Comparison of ENCODE assay signal across 29 cellular contexts in genomic region chr10:62196528-62196927, GRCh38.
"Had no signal": no experiment of that assay in that cellular context is flagged by ENCODE, and none has a peak within 500 bp of the region (broad histone marks: within the 10 kb centered on the region; RNA-seq: fewer than 3 reads in every experiment).

No MANE protein-coding gene starts in this region.

- H3K27ac Mint-ChIP-seq: activated B cell treated with CpG ODN at 0.5 μM for 24 hours; activated CD8-positive, alpha-beta T cell treated with anti-CD3 and anti-CD28 coated beads for 36 hours; activated naive CD8-positive, alpha-beta T cell treated with anti-CD3 and anti-CD28 coated beads, Interleukin-2, amount 10 ng/mL, durations not matched to agents 7 days and 5 days; activated T-helper 2 cell treated with anti-CD3 and anti-CD28 coated beads, Interferon-gamma antibody, Interleukin-2, Interleukin-4, amounts not matched to agents 10 μg/mL and 5 μg/mL and 100 μg/mL, durations not matched to agents 14 hours and 24 hours and 36 hours; nephron; progenitor cell of endocrine pancreas; stimulated activated effector memory CD8-positive, alpha-beta T cell treated with anti-CD3 and anti-CD28 coated beads, Interleukin-12 subunit alpha, Interleukin-12 subunit beta, amount 100 ng/mL, for 72 hours; stimulated activated naive CD8-positive, alpha-beta T cell treated with anti-CD3 and anti-CD28 coated beads, Interleukin-15, Interleukin-2, amounts not matched to agents 100 ng/mL and 50 ng/mL, for 24 hours; type B pancreatic cell had no signal

- H3K9me3 ChIP-seq: esophagus muscularis mucosa, left ventricle myocardium inferior, neutrophil, sigmoid colon, uterus had no signal

- DNase-seq: activated B cell treated with CpG ODN at 0.5 μM for 24 hours; activated CD4-positive, alpha-beta T cell treated with anti-CD3 and anti-CD28 coated beads, Interleukin-2, amount 50 U/mL, for 1 hour; activated CD8-positive, alpha-beta T cell treated with anti-CD3 and anti-CD28 coated beads for 36 hours; activated naive CD4-positive, alpha-beta T cell; activated naive CD8-positive, alpha-beta T cell treated with anti-CD3 and anti-CD28 coated beads, Interleukin-2, amount 10 ng/mL, durations not matched to agents 7 days and 5 days; activated T-cell treated with anti-CD3 and anti-CD28 coated beads, Interleukin-2, amount 50 U/mL, for 48 hours; amniotic stem cell; caudate nucleus; dermis blood vessel endothelial cell; effector CD4-positive, alpha-beta T cell; foreskin melanocyte; glutamatergic neuron; islet precursor cell; left ventricle myocardium inferior; sigmoid colon; small intestine; stimulated activated CD4-positive, alpha-beta T cell treated with anti-CD3 and anti-CD28 coated beads, Interleukin-4, amount 100 ng/mL, for 24 hours; T-cell; uterus had no signal

- ATAC-seq: activated CD8-positive, alpha-beta T cell treated with anti-CD3 and anti-CD28 coated beads for 36 hours; stimulated activated effector memory CD8-positive, alpha-beta T cell treated with anti-CD3 and anti-CD28 coated beads, Interleukin-12 subunit alpha, Interleukin-12 subunit beta, amount 100 ng/mL, for 72 hours; T-cell had no signal

- H3K4me1 ChIP-seq: esophagus muscularis mucosa, left ventricle myocardium inferior, sigmoid colon, uterus had no signal

- H3K27me3 Mint-ChIP-seq: activated B cell treated with CpG ODN at 0.5 μM for 24 hours; activated CD8-positive, alpha-beta T cell treated with anti-CD3 and anti-CD28 coated beads for 36 hours; activated naive CD8-positive, alpha-beta T cell treated with anti-CD3 and anti-CD28 coated beads, Interleukin-2, amount 10 ng/mL, durations not matched to agents 7 days and 5 days; progenitor cell of endocrine pancreas; stimulated activated naive CD8-positive, alpha-beta T cell treated with anti-CD3 and anti-CD28 coated beads, Interleukin-15, Interleukin-2, amounts not matched to agents 100 ng/mL and 50 ng/mL, for 24 hours; T-cell; type B pancreatic cell had no signal

- H3K27me3 ChIP-seq: esophagus muscularis mucosa, neutrophil, sigmoid colon, uterus had no signal

- H3K36me3 Mint-ChIP-seq: T-cell, type B pancreatic cell had no signal

- H3K4me3 ChIP-seq: esophagus muscularis mucosa, left ventricle myocardium inferior, lung, sigmoid colon, uterus had no signal

- H3K9me3 Mint-ChIP-seq: activated B cell treated with CpG ODN at 0.5 μM for 24 hours; activated CD8-positive, alpha-beta T cell treated with anti-CD3 and anti-CD28 coated beads for 36 hours; activated naive CD8-positive, alpha-beta T cell treated with anti-CD3 and anti-CD28 coated beads, Interleukin-2, amount 10 ng/mL, durations not matched to agents 7 days and 5 days; activated T-helper 2 cell treated with anti-CD3 and anti-CD28 coated beads, Interferon-gamma antibody, Interleukin-2, Interleukin-4, amounts not matched to agents 10 μg/mL and 5 μg/mL and 100 μg/mL, durations not matched to agents 14 hours and 24 hours and 36 hours; nephron; stimulated activated effector memory CD8-positive, alpha-beta T cell treated with anti-CD3 and anti-CD28 coated beads, Interleukin-12 subunit alpha, Interleukin-12 subunit beta, amount 100 ng/mL, for 72 hours; stimulated activated naive CD8-positive, alpha-beta T cell treated with anti-CD3 and anti-CD28 coated beads, Interleukin-15, Interleukin-2, amounts not matched to agents 100 ng/mL and 50 ng/mL, for 24 hours; T-cell; type B pancreatic cell had no signal

- H3K36me3 ChIP-seq: esophagus muscularis mucosa, left ventricle myocardium inferior, neutrophil, sigmoid colon, uterus had no signal

- H3K4me3 Mint-ChIP-seq: activated B cell treated with CpG ODN at 0.5 μM for 24 hours; activated CD8-positive, alpha-beta T cell treated with anti-CD3 and anti-CD28 coated beads for 36 hours; activated naive CD8-positive, alpha-beta T cell treated with anti-CD3 and anti-CD28 coated beads, Interleukin-2, amount 10 ng/mL, durations not matched to agents 7 days and 5 days; nephron; stimulated activated effector memory CD8-positive, alpha-beta T cell treated with anti-CD3 and anti-CD28 coated beads, Interleukin-12 subunit alpha, Interleukin-12 subunit beta, amount 100 ng/mL, for 72 hours; stimulated activated naive CD8-positive, alpha-beta T cell treated with anti-CD3 and anti-CD28 coated beads, Interleukin-15, Interleukin-2, amounts not matched to agents 100 ng/mL and 50 ng/mL, for 24 hours; T-cell; type B pancreatic cell had no signal

- H3K4me1 Mint-ChIP-seq: nephron had no signal

- FAIRE-seq: astrocyte had no signal

- H3K27ac ChIP-seq: esophagus muscularis mucosa, left ventricle myocardium inferior, neutrophil, sigmoid colon, uterus had no signal
